ENCODE assay signal across 8 cellular contexts in the genomic region with DNA sequence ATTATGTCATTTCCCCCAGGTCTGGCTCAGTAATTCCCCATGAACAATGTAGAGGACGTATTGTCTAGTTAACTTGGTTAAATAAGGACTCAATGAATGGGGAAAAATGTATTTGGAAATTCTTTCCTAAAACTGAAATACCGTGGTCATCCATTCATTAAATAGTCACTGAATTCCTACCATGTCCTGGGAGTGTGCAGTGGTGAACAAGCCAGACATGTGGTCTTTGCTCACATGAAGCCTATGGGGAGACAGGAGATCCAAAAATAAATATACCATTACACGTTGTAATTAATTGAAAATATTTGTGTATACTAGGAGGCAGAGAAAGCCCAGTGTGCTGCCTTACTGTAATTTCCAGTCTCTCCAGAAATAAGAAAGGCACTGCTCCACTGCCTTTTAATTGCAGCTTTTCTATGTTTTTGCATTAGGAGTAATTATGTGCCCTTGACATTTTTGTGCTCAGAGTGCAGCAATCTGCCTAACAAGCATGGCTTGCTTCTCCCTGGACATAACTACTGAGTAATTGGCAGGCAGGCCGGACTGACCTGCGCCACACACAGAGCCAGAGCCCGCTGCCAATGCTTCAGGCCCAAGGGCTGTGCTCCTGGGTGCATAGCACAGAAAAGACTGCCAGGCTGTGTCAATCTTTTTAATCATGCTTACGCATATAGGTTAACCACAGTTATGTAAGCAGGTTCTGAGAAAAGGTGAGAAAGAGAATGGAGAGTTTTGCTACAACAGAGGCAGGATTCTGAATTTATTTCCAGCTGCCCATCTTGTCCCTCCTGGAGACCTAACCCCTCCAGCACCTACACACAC. TPM values are rescaled to one million over a fixed set of nuclear protein-coding genes. Genes with fewer than 3 reads are reported as not detected.
A peak's percentile ranks its signal among the peaks of the same experiment; 100 is the strongest.
DNase-seq lines count a peak whose midpoint lies in the region; ATAC-seq and TF ChIP-seq lines count a peak whose summit lies in the region.

No MANE protein-coding gene starts in this region.

- no peaks in the 10 kb centered on the region for H3K36me3 Mint-ChIP-seq in HFFc6 (ENCODE audit: low read depth)

- CTCF ChIA-PET in GM10248 (lab: Yijun Ruan, JAX), result interaction anchor here (0.7 to 1.3 kb wide), 3 partner anchors 11 to 84 kb away, joined by 3 read pairs; no protein-coding TSS in a partner anchor

- H3K27me3 Mint-ChIP-seq in HFFc6 (ENCODE audit: insufficient read depth), result peaks cover 4% of the 10 kb centered on the region

- no peak overlapping the region for H3K4me3 Mint-ChIP-seq in HFFc6

- POLR2A ChIA-PET in GM10248 (lab: Yijun Ruan, JAX), result no interaction called here

- TF ChIP-seq CTCF in mucosa of descending colon (IDR thresholded peaks at IDR 0.05) (no peak), GM10248 (IDR thresholded peaks at IDR 0.05; ENCODE audit: control extremely low read depth, extremely low read depth, low read depth, missing control alignments) (no peak), HFFc6 (IDR thresholded peaks at IDR 0.05) (no peak)

- H3K27ac Mint-ChIP-seq in HFFc6, result no peak overlapping the region

- H3K4me3 ChIP-seq in mucosa of descending colon, result no peak overlapping the region

- no peaks in the 10 kb centered on the region for H3K9me3 ChIP-seq in mucosa of descending colon

- intact Hi-C loops in mucosa of descending colon (cut with DNase I, micrococcal nuclease), result no loop called here

- no peaks in the 10 kb centered on the region for H3K36me3 ChIP-seq in mucosa of descending colon (ENCODE audit: low read depth)

- ATAC-seq in mucosa of descending colon (peak; percentile 74), GM18909 (IDR thresholded peaks at IDR 0.05; ENCODE audit: poor library complexity, unreplicated experiment) (no peak), HG02763 (IDR thresholded peaks at IDR 0.05; ENCODE audit: unreplicated experiment) (no peak)

- H3K4me1 ChIP-seq in mucosa of descending colon (ENCODE audit: low read depth), result no peaks in the 10 kb centered on the region

- H3K4me1 Mint-ChIP-seq in HFFc6 (ENCODE audit: low read depth), result peaks cover 20% of the 10 kb centered on the region

- peak; percentile 64 for DNase-seq in DMS79 treated with DMSO at 0.1 percent for 48 hours (lab: John Stamatoyannopoulos, UW)
- peak; percentile 47 for DNase-seq in NCI-H748 treated with DMSO at 0.1 percent for 48 hours (lab: John Stamatoyannopoulos, UW)
- peak in 30 of 56 donors; percentile 5 to 78 (median 32) for DNase-seq in amygdala (lab: John Stamatoyannopoulos, UW)
- DNase-seq in mucosa of descending colon, result no peak
- no peak for DNase-seq in GM10248 (ENCODE audit: extremely low spot score)
- DNase-seq in HFFc6, result no peak

- no peaks in the 10 kb centered on the region for H3K9me3 Mint-ChIP-seq in HFFc6

RNA-seq across cellular contexts. Expression of a gene that starts 22.2 kb away (rescaled TPM):
- 10 to 100 TPM in 2 of 3 donors, 1 to 10 TPM in 1; 8.1 to 14.6 (median 13.2) TPM for total RNA-seq in mucosa of descending colon
- total RNA-seq in HFFc6 (2021; fragmentation: NEBNext Ultra II Directional; extraction: Animal tissue kit (Norgen Biotek cat#: 25700)), result 10 to 100 TPM; 10.1 to 21.3 (median 17.4) TPM

Comparison
In these comparisons a context has a peak if more than half of its experiments do, and no peak if none do; other contexts are left out.
1. DNase-seq: peak in DMS79 treated with DMSO at 0.1 percent for 48 hours (single experiment), NCI-H748 treated with DMSO at 0.1 percent for 48 hours (single experiment) and amygdala (30 of 56); none in mucosa of descending colon (0 of 3), GM10248 (single experiment) and HFFc6 (single experiment).